In the genomic region with DNA sequence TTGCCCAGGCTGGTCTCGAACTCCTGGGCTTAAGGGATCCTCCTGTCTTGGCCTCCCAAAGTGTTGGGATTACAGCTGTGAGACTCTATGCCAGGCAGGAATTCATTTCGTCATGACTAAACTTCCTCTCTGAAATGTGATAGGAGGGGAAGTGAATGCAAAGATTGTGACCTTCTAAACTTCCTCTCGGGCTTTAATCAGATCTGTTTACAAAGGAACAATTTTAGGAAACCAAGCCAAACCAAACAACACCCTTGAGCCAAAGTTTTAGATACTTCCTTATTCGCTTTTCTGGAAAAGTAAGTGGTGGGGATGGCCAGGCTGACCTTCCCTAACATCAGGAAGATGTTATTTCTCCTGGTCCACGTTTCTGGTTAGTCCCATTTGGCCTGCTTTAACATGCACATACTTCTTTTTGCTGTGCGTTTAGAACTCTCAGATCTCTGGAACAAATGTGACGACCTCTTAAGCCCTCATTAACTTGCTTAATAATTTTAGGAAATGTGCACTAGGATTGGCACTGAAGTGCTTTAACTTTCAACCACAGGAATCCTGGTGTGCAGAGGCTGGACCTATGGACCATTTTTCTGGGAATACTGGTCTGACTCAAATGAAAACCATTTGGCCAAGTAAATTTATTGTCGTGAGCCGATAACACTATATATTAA, we compare ENCODE assay signal across 12 cellular contexts. TPM values are rescaled to one million over a fixed set of nuclear protein-coding genes. Genes with fewer than 3 reads are reported as not detected.
DNase-seq lines count a peak whose midpoint lies in the region; ATAC-seq and TF ChIP-seq lines count a peak whose summit lies in the region.
"Had no signal": no experiment of that assay in that cellular context is flagged by ENCODE, and none has a peak within 500 bp of the region (broad histone marks: within the 10 kb centered on the region; RNA-seq: fewer than 3 reads in every experiment).

No MANE protein-coding gene starts in this region.

- no peak overlapping the region for H2AFZ ChIP-seq in SK-N-SH (ENCODE audit: low read depth)

- TF ChIP-seq EP300 in SK-N-SH (IDR thresholded peaks at IDR 0.05; ENCODE audit: borderline replicate concordance in 1 of 2, low read depth in 1 of 2, low read length in 1 of 2): no peak

- no peak for ATAC-seq in HG03045 (IDR thresholded peaks at IDR 0.05; ENCODE audit: unreplicated experiment)

- H3K79me2 ChIP-seq in SK-N-SH (ENCODE audit: insufficient read depth): no peaks in the 10 kb centered on the region

- H3K9ac ChIP-seq in SK-N-SH: no peak overlapping the region

- H3K4me2 ChIP-seq in SK-N-SH: no peak overlapping the region

- H3K4me3 ChIP-seq in SK-N-SH (ENCODE audit: low read depth in 2 of 2, low read length in 1 of 2) (no peak overlapping the region), fibroblast of villous mesenchyme (ENCODE audit: low read depth, low read length) (no peak overlapping the region), retinal pigment epithelial cell (ENCODE audit: low read length) (no peak overlapping the region)
- H3K4me3 ChIP-seq: tibial artery had no signal

- no peak for TF ChIP-seq RAD21 in SK-N-SH (IDR thresholded peaks at IDR 0.05; ENCODE audit: low read length)

- 30% methylated on average over 8 of the region's 9 CpGs for WGBS in SK-N-SH (ENCODE audit: low lambda C conversion rate)

- H3K9me3 ChIP-seq in SK-N-SH: no peaks in the 10 kb centered on the region
- H3K9me3 ChIP-seq: tibial artery had no signal

- POLR2A ChIA-PET in SK-N-SH (lab: Yijun Ruan, JAX): no interaction called here

- no peaks in the 10 kb centered on the region for H4K20me1 ChIP-seq in SK-N-SH (ENCODE audit: insufficient read depth)

- H3F3A ChIP-seq in SK-N-SH (replicated peaks; ENCODE audit: insufficient read depth): peaks cover 21% of the 10 kb centered on the region

- no peaks in the 10 kb centered on the region for H3K36me3 ChIP-seq in SK-N-SH (replicated peaks in 1 of 2; ENCODE audit: control insufficient read depth in 1 of 2, insufficient read depth in 2 of 2, low read length in 1 of 2)
- H3K36me3 ChIP-seq: tibial artery had no signal

- peaks cover 5% of the 10 kb centered on the region; the same call in 1 of the 2 replicates for H3K27me3 ChIP-seq in SK-N-SH (ENCODE audit: insufficient read depth)
- H3K27me3 ChIP-seq: tibial artery had no signal

- TF ChIP-seq CTCF in SK-N-SH (IDR thresholded peaks at IDR 0.05) (no peak), fibroblast of villous mesenchyme (IDR thresholded peaks at IDR 0.05; ENCODE audit: insufficient read depth, low read depth, low read length) (no peak), retinal pigment epithelial cell (conservative IDR thresholded peaks at IDR 0.05; ENCODE audit: low read depth, low read length) (no peak)

- H3K4me1 ChIP-seq in SK-N-SH (ENCODE audit: control insufficient read depth in 1 of 2, insufficient read depth in 2 of 2, low read depth in 1 of 2, low read length in 1 of 2): no peaks in the 10 kb centered on the region
- H3K4me1 ChIP-seq: tibial artery had no signal

- no peaks in the 10 kb centered on the region for H3K9me2 ChIP-seq in SK-N-SH

- DNase-seq in H4 (ENCODE audit: low spot score) (peak; percentile 87), SK-N-SH (no peak), fibroblast of villous mesenchyme (ENCODE audit: low read depth) (peak; percentile 76), retinal pigment epithelial cell (ENCODE audit: low read depth) (peak; percentile 66), DMS114 treated with DMSO at 0.1 percent for 48 hours (lab: John Stamatoyannopoulos, UW; ENCODE audit: unreplicated experiment) (no peak), NCI-H2227 treated with DMSO at 0.1 percent for 48 hours (lab: John Stamatoyannopoulos, UW) (no peak)
- no peak for DNase-seq in activated CD8-positive, alpha-beta memory T cell treated with anti-CD3 and anti-CD28 coated beads, Interleukin-2, amount 50 U/mL, for 48 hours
- DNase-seq: activated T-cell treated with anti-CD3 and anti-CD28 coated beads for 4 hours; effector CD4-positive, alpha-beta T cell; T-helper 1 cell; tibial artery had no signal

- CTCF ChIA-PET in SK-N-SH (lab: Yijun Ruan, JAX): interaction anchor here (0.5 kb wide), 1 partner anchor 575 kb away, joined by 3 read pairs; no protein-coding TSS in a partner anchor

- peak overlapping the region in 1 of 2 experiments; percentile 3; a peak in 1 of 4 replicates for H3K27ac ChIP-seq in SK-N-SH (ENCODE audit: low read depth in 2 of 2, low read length in 1 of 2)
- H3K27ac ChIP-seq: tibial artery had no signal

TF ChIP-seq in SK-N-SH, 30 proteins besides CTCF, POLR2A, EP300 and RAD21:
- TF ChIP-seq RCOR1 (IDR thresholded peaks at IDR 0.05; ENCODE audit: low read length): no peak
- TF ChIP-seq TAF1 (IDR thresholded peaks at IDR 0.05; ENCODE audit: borderline replicate concordance, low read depth, low read length): no peak
- TF ChIP-seq NFIC (IDR thresholded peaks at IDR 0.05; ENCODE audit: borderline replicate concordance): no peak
- TF ChIP-seq YY1 (IDR thresholded peaks at IDR 0.05; ENCODE audit: low read depth): no peak
- no peak for TF ChIP-seq RFX5 (IDR thresholded peaks at IDR 0.05; ENCODE audit: low read length)
- TF ChIP-seq ELF1 (IDR thresholded peaks at IDR 0.05): no peak
- TF ChIP-seq MEF2A (IDR thresholded peaks at IDR 0.05; ENCODE audit: borderline replicate concordance, low read depth): no peak
- 0 out of 2 replicates have a peak, but pooled peaks have one; percentile 17 for TF ChIP-seq TCF12 (IDR thresholded peaks at IDR 0.05)

RNA-seq across cellular contexts. Expression of gene YES1, which starts 33.2 kb away (rescaled TPM):
- 95.7 and 101 TPM in 2 replicates for total RNA-seq in H4 (2014; rRNA removed; shearing (Covaris generic))
- polyA plus RNA-seq in SK-N-SH (2012; rRNA removed): 6.7 and 7.9 TPM in 2 replicates
- polyA plus RNA-seq in SK-N-SH (2012; cell fraction: cytosol; rRNA removed): 11.0 and 11.8 TPM in 2 replicates
- 7.0 and 7.1 TPM in 2 replicates for polyA plus RNA-seq in SK-N-SH (2012; cell fraction: nucleus; rRNA removed)
- total RNA-seq in fibroblast of villous mesenchyme: 87.7 and 99.2 TPM in 2 replicates

RNA-seq across cellular contexts. Expression of gene ADCYAP1, which starts 59.4 kb away (rescaled TPM):
- 0.47 and 0.83 TPM in 2 replicates for total RNA-seq in H4 (2014; rRNA removed; shearing (Covaris generic))
- not detected in 2 replicates for polyA plus RNA-seq in SK-N-SH (2012; rRNA removed)
- not detected in 2 replicates for polyA plus RNA-seq in SK-N-SH (2012; cell fraction: cytosol; rRNA removed)
- polyA plus RNA-seq in SK-N-SH (2012; cell fraction: nucleus; rRNA removed): not detected in 2 replicates
- total RNA-seq in fibroblast of villous mesenchyme: not detected in 2 replicates

Comparison
In these comparisons a context has a peak if more than half of its experiments do, and no peak if none do; other contexts are left out.
1. DNase-seq: peak in H4 (single experiment), fibroblast of villous mesenchyme (single experiment) and retinal pigment epithelial cell (single experiment); none in SK-N-SH (single experiment), DMS114 treated with DMSO at 0.1 percent for 48 hours (single experiment), activated CD8-positive, alpha-beta memory T cell treated with anti-CD3 and anti-CD28 coated beads, Interleukin-2, amount 50 U/mL, for 48 hours (single experiment) and NCI-H2227 treated with DMSO at 0.1 percent for 48 hours (single experiment).